1 cellular context compared by ENCODE assay signal in the genomic region with DNA sequence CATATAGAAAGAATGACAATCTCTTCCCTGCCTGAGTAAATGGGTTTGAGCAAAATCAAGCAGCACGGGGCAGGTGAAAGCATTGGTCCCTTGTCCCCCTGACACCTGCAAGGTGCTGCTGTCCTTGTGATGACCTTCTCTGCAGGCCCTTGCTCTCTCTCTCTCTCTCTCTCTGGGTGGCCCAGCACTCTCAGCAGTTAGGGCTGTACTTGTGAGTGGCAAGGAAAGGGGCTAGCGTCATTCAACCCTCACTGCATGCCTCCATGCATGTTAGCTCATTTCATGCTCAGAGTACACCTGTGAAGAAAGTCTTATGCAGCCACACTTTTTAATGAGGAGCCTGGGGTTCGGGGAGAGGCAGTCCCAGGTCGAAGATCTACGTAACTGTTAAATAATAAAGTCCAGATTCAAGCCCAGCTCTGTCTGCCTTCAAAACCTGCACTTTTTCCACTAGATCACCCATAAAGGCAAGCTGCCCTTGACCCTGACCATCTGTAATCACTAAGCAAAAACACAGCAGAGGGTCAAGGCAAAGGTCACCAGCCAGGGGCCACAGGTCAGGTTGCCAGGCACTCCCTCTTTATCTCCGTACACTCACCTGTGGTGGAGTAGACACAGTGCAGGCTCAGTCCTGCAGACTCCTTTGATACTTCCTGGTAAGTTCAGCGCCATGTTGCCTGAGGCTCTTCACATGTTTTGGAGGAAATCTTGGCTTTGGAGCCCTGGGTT.
A peak's percentile ranks its signal among the peaks of the same experiment; 100 is the strongest.
TF ChIP-seq lines count a peak whose summit lies in the region.

No MANE protein-coding gene starts in this region.

TF ChIP-seq in HepG2, 621 proteins besides CTCF, POLR2A, EP300 and RAD21 (continued from another document and continues in another):
- TF ChIP-seq, protein P1, sequence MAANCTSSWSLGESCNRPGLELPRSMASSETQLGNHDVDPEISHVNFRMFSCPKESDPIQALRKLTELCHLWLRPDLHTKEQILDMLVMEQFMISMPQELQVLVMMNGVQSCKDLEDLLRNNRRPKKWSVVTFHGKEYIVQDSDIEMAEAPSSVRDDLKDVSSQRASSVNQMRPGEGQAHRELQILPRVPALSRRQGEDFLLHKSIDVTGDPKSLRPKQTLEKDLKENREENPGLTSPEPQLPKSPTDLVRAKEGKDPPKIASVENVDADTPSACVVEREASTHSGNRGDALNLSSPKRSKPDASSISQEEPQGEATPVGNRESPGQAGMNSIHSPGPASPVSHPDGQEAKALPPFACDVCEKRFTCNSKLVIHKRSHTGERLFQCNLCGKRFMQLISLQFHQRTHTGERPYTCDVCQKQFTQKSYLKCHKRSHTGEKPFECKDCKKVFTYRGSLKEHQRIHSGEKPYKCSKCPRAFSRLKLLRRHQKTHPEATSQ (CRISPR knock-in tag; IDR thresholded peaks at IDR 0.05; ENCODE audit: borderline replicate concordance): no peak
- TF ChIP-seq, protein P2, sequence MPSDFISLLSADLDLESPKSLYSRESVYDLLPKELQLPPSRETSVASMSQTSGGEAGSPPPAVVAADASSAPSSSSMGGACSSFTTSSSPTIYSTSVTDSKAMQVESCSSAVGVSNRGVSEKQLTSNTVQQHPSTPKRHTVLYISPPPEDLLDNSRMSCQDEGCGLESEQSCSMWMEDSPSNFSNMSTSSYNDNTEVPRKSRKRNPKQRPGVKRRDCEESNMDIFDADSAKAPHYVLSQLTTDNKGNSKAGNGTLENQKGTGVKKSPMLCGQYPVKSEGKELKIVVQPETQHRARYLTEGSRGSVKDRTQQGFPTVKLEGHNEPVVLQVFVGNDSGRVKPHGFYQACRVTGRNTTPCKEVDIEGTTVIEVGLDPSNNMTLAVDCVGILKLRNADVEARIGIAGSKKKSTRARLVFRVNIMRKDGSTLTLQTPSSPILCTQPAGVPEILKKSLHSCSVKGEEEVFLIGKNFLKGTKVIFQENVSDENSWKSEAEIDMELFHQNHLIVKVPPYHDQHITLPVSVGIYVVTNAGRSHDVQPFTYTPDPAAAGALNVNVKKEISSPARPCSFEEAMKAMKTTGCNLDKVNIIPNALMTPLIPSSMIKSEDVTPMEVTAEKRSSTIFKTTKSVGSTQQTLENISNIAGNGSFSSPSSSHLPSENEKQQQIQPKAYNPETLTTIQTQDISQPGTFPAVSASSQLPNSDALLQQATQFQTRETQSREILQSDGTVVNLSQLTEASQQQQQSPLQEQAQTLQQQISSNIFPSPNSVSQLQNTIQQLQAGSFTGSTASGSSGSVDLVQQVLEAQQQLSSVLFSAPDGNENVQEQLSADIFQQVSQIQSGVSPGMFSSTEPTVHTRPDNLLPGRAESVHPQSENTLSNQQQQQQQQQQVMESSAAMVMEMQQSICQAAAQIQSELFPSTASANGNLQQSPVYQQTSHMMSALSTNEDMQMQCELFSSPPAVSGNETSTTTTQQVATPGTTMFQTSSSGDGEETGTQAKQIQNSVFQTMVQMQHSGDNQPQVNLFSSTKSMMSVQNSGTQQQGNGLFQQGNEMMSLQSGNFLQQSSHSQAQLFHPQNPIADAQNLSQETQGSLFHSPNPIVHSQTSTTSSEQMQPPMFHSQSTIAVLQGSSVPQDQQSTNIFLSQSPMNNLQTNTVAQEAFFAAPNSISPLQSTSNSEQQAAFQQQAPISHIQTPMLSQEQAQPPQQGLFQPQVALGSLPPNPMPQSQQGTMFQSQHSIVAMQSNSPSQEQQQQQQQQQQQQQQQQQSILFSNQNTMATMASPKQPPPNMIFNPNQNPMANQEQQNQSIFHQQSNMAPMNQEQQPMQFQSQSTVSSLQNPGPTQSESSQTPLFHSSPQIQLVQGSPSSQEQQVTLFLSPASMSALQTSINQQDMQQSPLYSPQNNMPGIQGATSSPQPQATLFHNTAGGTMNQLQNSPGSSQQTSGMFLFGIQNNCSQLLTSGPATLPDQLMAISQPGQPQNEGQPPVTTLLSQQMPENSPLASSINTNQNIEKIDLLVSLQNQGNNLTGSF (CRISPR knock-in tag; IDR thresholded peaks at IDR 0.05): no peak
- no peak for TF ChIP-seq HNRNPK (IDR thresholded peaks at IDR 0.05; ENCODE audit: low read depth, low read length, poor library complexity, severe bottlenecking)
- TF ChIP-seq, protein P3, sequence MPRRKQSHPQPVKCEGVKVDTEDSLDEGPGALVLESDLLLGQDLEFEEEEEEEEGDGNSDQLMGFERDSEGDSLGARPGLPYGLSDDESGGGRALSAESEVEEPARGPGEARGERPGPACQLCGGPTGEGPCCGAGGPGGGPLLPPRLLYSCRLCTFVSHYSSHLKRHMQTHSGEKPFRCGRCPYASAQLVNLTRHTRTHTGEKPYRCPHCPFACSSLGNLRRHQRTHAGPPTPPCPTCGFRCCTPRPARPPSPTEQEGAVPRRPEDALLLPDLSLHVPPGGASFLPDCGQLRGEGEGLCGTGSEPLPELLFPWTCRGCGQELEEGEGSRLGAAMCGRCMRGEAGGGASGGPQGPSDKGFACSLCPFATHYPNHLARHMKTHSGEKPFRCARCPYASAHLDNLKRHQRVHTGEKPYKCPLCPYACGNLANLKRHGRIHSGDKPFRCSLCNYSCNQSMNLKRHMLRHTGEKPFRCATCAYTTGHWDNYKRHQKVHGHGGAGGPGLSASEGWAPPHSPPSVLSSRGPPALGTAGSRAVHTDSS (CRISPR knock-in tag; conservative IDR thresholded peaks at IDR 0.05): no peak
- TF ChIP-seq ARNT (IDR thresholded peaks at IDR 0.05): no peak
- TF ChIP-seq, protein P4, sequence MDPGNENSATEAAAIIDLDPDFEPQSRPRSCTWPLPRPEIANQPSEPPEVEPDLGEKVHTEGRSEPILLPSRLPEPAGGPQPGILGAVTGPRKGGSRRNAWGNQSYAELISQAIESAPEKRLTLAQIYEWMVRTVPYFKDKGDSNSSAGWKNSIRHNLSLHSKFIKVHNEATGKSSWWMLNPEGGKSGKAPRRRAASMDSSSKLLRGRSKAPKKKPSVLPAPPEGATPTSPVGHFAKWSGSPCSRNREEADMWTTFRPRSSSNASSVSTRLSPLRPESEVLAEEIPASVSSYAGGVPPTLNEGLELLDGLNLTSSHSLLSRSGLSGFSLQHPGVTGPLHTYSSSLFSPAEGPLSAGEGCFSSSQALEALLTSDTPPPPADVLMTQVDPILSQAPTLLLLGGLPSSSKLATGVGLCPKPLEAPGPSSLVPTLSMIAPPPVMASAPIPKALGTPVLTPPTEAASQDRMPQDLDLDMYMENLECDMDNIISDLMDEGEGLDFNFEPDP (CRISPR knock-in tag; conservative IDR thresholded peaks at IDR 0.05): no peak
- TF ChIP-seq ZNF749 (CRISPR knock-in tag; IDR thresholded peaks at IDR 0.05; ENCODE audit: borderline replicate concordance): no peak
- TF ChIP-seq AGO2 (optimal IDR thresholded peaks at IDR 0.05; ENCODE audit: low read depth, low read length): no peak
- no peak for TF ChIP-seq HCFC1 (IDR thresholded peaks at IDR 0.05; ENCODE audit: low read depth, low read length)
- TF ChIP-seq ZSCAN25 (CRISPR knock-in tag; IDR thresholded peaks at IDR 0.05): no peak
- TF ChIP-seq ZNF562 (CRISPR knock-in tag; IDR thresholded peaks at IDR 0.05; ENCODE audit: borderline replicate concordance): no peak
- TF ChIP-seq, protein P5, sequence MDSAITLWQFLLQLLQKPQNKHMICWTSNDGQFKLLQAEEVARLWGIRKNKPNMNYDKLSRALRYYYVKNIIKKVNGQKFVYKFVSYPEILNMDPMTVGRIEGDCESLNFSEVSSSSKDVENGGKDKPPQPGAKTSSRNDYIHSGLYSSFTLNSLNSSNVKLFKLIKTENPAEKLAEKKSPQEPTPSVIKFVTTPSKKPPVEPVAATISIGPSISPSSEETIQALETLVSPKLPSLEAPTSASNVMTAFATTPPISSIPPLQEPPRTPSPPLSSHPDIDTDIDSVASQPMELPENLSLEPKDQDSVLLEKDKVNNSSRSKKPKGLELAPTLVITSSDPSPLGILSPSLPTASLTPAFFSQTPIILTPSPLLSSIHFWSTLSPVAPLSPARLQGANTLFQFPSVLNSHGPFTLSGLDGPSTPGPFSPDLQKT (CRISPR knock-in tag; IDR thresholded peaks at IDR 0.05; ENCODE audit: borderline replicate concordance): no peak
- TF ChIP-seq, protein P6, sequence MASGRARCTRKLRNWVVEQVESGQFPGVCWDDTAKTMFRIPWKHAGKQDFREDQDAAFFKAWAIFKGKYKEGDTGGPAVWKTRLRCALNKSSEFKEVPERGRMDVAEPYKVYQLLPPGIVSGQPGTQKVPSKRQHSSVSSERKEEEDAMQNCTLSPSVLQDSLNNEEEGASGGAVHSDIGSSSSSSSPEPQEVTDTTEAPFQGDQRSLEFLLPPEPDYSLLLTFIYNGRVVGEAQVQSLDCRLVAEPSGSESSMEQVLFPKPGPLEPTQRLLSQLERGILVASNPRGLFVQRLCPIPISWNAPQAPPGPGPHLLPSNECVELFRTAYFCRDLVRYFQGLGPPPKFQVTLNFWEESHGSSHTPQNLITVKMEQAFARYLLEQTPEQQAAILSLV (CRISPR knock-in tag; IDR thresholded peaks at IDR 0.05; ENCODE audit: borderline replicate concordance): no peak
- TF ChIP-seq CBFB (CRISPR knock-in tag; IDR thresholded peaks at IDR 0.05): no peak
- TF ChIP-seq NFYB (CRISPR knock-in tag; IDR thresholded peaks at IDR 0.05): no peak
- peak; percentile 31; the same call in 1 of the 2 replicates for TF ChIP-seq SAP130 (CRISPR knock-in tag; IDR thresholded peaks at IDR 0.05; ENCODE audit: low read depth)
- no peak for TF ChIP-seq JARID2 (CRISPR knock-in tag; IDR thresholded peaks at IDR 0.05; ENCODE audit: insufficient replicate concordance)
- no peak for TF ChIP-seq FOXM1 (CRISPR knock-in tag; IDR thresholded peaks at IDR 0.05)
- TF ChIP-seq ZNF17 (CRISPR knock-in tag; IDR thresholded peaks at IDR 0.05): no peak
- TF ChIP-seq ZFAT (CRISPR knock-in tag; conservative IDR thresholded peaks at IDR 0.05): no peak
- no peak for TF ChIP-seq NONO (IDR thresholded peaks at IDR 0.05)
- peak; percentile 60; the same call in 1 of the 2 replicates for TF ChIP-seq NONO (CRISPR knock-in tag; conservative IDR thresholded peaks at IDR 0.05)
- no peak for TF ChIP-seq ZNF224 (CRISPR knock-in tag; IDR thresholded peaks at IDR 0.05)
- TF ChIP-seq NR3C1 (CRISPR knock-in tag; IDR thresholded peaks at IDR 0.05): no peak
- TF ChIP-seq ZNF468 (CRISPR knock-in tag; IDR thresholded peaks at IDR 0.05): no peak
- no peak for TF ChIP-seq POLR2AphosphoS2 (IDR thresholded peaks at IDR 0.05; ENCODE audit: low read depth, low read length)
- TF ChIP-seq, protein P7, sequence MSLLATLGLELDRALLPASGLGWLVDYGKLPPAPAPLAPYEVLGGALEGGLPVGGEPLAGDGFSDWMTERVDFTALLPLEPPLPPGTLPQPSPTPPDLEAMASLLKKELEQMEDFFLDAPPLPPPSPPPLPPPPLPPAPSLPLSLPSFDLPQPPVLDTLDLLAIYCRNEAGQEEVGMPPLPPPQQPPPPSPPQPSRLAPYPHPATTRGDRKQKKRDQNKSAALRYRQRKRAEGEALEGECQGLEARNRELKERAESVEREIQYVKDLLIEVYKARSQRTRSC (CRISPR knock-in tag; IDR thresholded peaks at IDR 0.05; ENCODE audit: low read depth): no peak
- TF ChIP-seq RBFOX2 (IDR thresholded peaks at IDR 0.05; ENCODE audit: low read depth, low read length): no peak
- no peak for TF ChIP-seq SP1 (IDR thresholded peaks at IDR 0.05)
- TF ChIP-seq SP1 (CRISPR knock-in tag; IDR thresholded peaks at IDR 0.05): no peak
- TF ChIP-seq SMAD3 (CRISPR knock-in tag; IDR thresholded peaks at IDR 0.05): no peak
- TF ChIP-seq BRD4 (CRISPR knock-in tag; IDR thresholded peaks at IDR 0.05): no peak
- peak; percentile 41; the same call in 1 of the 2 replicates for TF ChIP-seq KAT8 (CRISPR knock-in tag; IDR thresholded peaks at IDR 0.05)
- TF ChIP-seq ZFP90 (CRISPR knock-in tag; IDR thresholded peaks at IDR 0.05; ENCODE audit: borderline replicate concordance): no peak
- no peak for TF ChIP-seq HES4 (CRISPR knock-in tag; IDR thresholded peaks at IDR 0.05; ENCODE audit: borderline replicate concordance)
- TF ChIP-seq ZMYM3 (CRISPR knock-in tag; IDR thresholded peaks at IDR 0.05): peak; percentile 30; the same call in 1 of the 2 replicates
- no peak for TF ChIP-seq ZNF567 (CRISPR knock-in tag; IDR thresholded peaks at IDR 0.05; ENCODE audit: borderline replicate concordance)
- no peak for TF ChIP-seq TARDBP (CRISPR knock-in tag; IDR thresholded peaks at IDR 0.05)
- TF ChIP-seq STAG1 (CRISPR knock-in tag; IDR thresholded peaks at IDR 0.05): no peak; the same call in 1 of the 2 replicates
- TF ChIP-seq, protein P8, sequence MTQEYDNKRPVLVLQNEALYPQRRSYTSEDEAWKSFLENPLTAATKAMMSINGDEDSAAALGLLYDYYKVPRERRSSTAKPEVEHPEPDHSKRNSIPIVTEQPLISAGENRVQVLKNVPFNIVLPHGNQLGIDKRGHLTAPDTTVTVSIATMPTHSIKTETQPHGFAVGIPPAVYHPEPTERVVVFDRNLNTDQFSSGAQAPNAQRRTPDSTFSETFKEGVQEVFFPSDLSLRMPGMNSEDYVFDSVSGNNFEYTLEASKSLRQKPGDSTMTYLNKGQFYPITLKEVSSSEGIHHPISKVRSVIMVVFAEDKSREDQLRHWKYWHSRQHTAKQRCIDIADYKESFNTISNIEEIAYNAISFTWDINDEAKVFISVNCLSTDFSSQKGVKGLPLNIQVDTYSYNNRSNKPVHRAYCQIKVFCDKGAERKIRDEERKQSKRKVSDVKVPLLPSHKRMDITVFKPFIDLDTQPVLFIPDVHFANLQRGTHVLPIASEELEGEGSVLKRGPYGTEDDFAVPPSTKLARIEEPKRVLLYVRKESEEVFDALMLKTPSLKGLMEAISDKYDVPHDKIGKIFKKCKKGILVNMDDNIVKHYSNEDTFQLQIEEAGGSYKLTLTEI (CRISPR knock-in tag; conservative IDR thresholded peaks at IDR 0.05): no peak
- peak; percentile 36; the same call in 1 of the 2 replicates for TF ChIP-seq FOSL2 (CRISPR knock-in tag; IDR thresholded peaks at IDR 0.05)
- TF ChIP-seq ISL2 (CRISPR knock-in tag; IDR thresholded peaks at IDR 0.05): no peak
- TF ChIP-seq RBAK (CRISPR knock-in tag; IDR thresholded peaks at IDR 0.05): no peak
- no peak for TF ChIP-seq SMAD1 (CRISPR knock-in tag; IDR thresholded peaks at IDR 0.05; ENCODE audit: borderline replicate concordance, low read depth)
- no peak for TF ChIP-seq SP4 (CRISPR knock-in tag; IDR thresholded peaks at IDR 0.05)
- TF ChIP-seq ZNF326 (CRISPR knock-in tag; IDR thresholded peaks at IDR 0.05; ENCODE audit: borderline replicate concordance): no peak
- TF ChIP-seq BORCS8-MEF2B (CRISPR knock-in tag; IDR thresholded peaks at IDR 0.05): no peak; the same call in 1 of the 2 replicates
- TF ChIP-seq ZNF891 (CRISPR knock-in tag; IDR thresholded peaks at IDR 0.05): no peak
- TF ChIP-seq ZNF383 (CRISPR knock-in tag; IDR thresholded peaks at IDR 0.05; ENCODE audit: borderline replicate concordance): no peak
- peak; percentile 97 for TF ChIP-seq RARA (CRISPR knock-in tag; IDR thresholded peaks at IDR 0.05)
- no peak for TF ChIP-seq ZNF264 (CRISPR knock-in tag; IDR thresholded peaks at IDR 0.05)
- no peak for TF ChIP-seq ZNF775 (CRISPR knock-in tag; IDR thresholded peaks at IDR 0.05; ENCODE audit: borderline replicate concordance)
- TF ChIP-seq, protein P9, sequence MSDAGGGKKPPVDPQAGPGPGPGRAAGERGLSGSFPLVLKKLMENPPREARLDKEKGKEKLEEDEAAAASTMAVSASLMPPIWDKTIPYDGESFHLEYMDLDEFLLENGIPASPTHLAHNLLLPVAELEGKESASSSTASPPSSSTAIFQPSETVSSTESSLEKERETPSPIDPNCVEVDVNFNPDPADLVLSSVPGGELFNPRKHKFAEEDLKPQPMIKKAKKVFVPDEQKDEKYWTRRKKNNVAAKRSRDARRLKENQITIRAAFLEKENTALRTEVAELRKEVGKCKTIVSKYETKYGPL (CRISPR knock-in tag; IDR thresholded peaks at IDR 0.05): no peak
- no peak for TF ChIP-seq GPN1 (CRISPR knock-in tag; IDR thresholded peaks at IDR 0.05; ENCODE audit: borderline replicate concordance)
- TF ChIP-seq REL (CRISPR knock-in tag; conservative IDR thresholded peaks at IDR 0.05): no peak
- no peak for TF ChIP-seq ZNF557 (CRISPR knock-in tag; IDR thresholded peaks at IDR 0.05)
